Comparison of ENCODE assay signal across 14 cellular contexts in genomic region chr4:186627226-186627865, GRCh38.
A peak's percentile ranks its signal among the peaks of the same experiment; 100 is the strongest.
DNase-seq lines count a peak whose midpoint lies in the region; ATAC-seq and TF ChIP-seq lines count a peak whose summit lies in the region.
"Had no signal": no experiment of that assay in that cellular context is flagged by ENCODE, and none has a peak within 500 bp of the region (broad histone marks: within the 10 kb centered on the region; RNA-seq: fewer than 3 reads in every experiment).

No MANE protein-coding gene starts in this region.

- ATAC-seq in activated CD8-positive, alpha-beta memory T cell treated with anti-CD3 and anti-CD28 coated beads, Interleukin-2, amount 10 ng/mL, durations not matched to agents 7 days and 5 days, result peak; percentile 55
- ATAC-seq in stimulated activated effector memory CD8-positive, alpha-beta T cell treated with anti-CD3 and anti-CD28 coated beads, Interleukin-12 subunit alpha, Interleukin-12 subunit beta, amount 100 ng/mL, for 72 hours, result peak; percentile 43
- ATAC-seq in HG03378 (IDR thresholded peaks at IDR 0.05; ENCODE audit: unreplicated experiment), result no peak
- ATAC-seq in Right ventricle myocardium inferior, result no peak

- H3K4me3 Mint-ChIP-seq in activated CD8-positive, alpha-beta memory T cell treated with anti-CD3 and anti-CD28 coated beads, Interleukin-2, amount 10 ng/mL, durations not matched to agents 7 days and 5 days, result no peak overlapping the region
- H3K4me3 Mint-ChIP-seq in stimulated activated effector memory CD8-positive, alpha-beta T cell treated with anti-CD3 and anti-CD28 coated beads, Interleukin-12 subunit alpha, Interleukin-12 subunit beta, amount 100 ng/mL, for 72 hours, result no peak overlapping the region
- H3K4me3 Mint-ChIP-seq: activated CD4-positive, alpha-beta memory T cell treated with anti-CD3 and anti-CD28 coated beads for 36 hours; dendritic cell treated with granulocyte-macrophage colony-stimulating factor and Interleukin-4, amounts not matched to agents 40 ng/mL and 50 ng/mL, for 4 days; memory B cell had no signal

- no peaks in the 10 kb centered on the region for H3K9me3 Mint-ChIP-seq in activated CD8-positive, alpha-beta memory T cell treated with anti-CD3 and anti-CD28 coated beads, Interleukin-2, amount 10 ng/mL, durations not matched to agents 7 days and 5 days (ENCODE audit: low read depth)
- peaks cover 14% of the 10 kb centered on the region for H3K9me3 Mint-ChIP-seq in stimulated activated effector memory CD8-positive, alpha-beta T cell treated with anti-CD3 and anti-CD28 coated beads, Interleukin-12 subunit alpha, Interleukin-12 subunit beta, amount 100 ng/mL, for 72 hours

- H3K4me3 ChIP-seq in esophagus muscularis mucosa, result no peak overlapping the region
- H3K4me3 ChIP-seq: tibial nerve had no signal

- H3K9me3 ChIP-seq in esophagus muscularis mucosa, result no peaks in the 10 kb centered on the region
- H3K9me3 ChIP-seq: tibial nerve had no signal

- no peaks in the 10 kb centered on the region for H3K36me3 Mint-ChIP-seq in activated CD8-positive, alpha-beta memory T cell treated with anti-CD3 and anti-CD28 coated beads, Interleukin-2, amount 10 ng/mL, durations not matched to agents 7 days and 5 days
- no peaks in the 10 kb centered on the region for H3K36me3 Mint-ChIP-seq in stimulated activated effector memory CD8-positive, alpha-beta T cell treated with anti-CD3 and anti-CD28 coated beads, Interleukin-12 subunit alpha, Interleukin-12 subunit beta, amount 100 ng/mL, for 72 hours
- H3K36me3 Mint-ChIP-seq: activated CD4-positive, alpha-beta memory T cell treated with anti-CD3 and anti-CD28 coated beads for 36 hours; memory B cell had no signal

- TF ChIP-seq EP300 in esophagus muscularis mucosa (IDR thresholded peaks at IDR 0.05), result no peak

- no peak for DNase-seq in activated CD8-positive, alpha-beta memory T cell treated with anti-CD3 and anti-CD28 coated beads, Interleukin-2, amount 10 ng/mL, durations not matched to agents 7 days and 5 days
- DNase-seq in activated CD8-positive, alpha-beta memory T cell treated with anti-CD3 and anti-CD28 coated beads, Interleukin-2, amount 50 U/mL, for 4 hours, result no peak
- DNase-seq in NOMO-1 treated with DMSO at 0.1 percent for 48 hours (lab: John Stamatoyannopoulos, UW; ENCODE audit: unreplicated experiment) (peak; percentile 59), esophagus muscularis mucosa (ENCODE audit: extremely low spot score) (peak; percentile 29), Right ventricle myocardium inferior (ENCODE audit: missing footprints) (no peak), foreskin melanocyte (no peak)
- no peak for DNase-seq in stimulated activated effector memory CD8-positive, alpha-beta T cell treated with anti-CD3 and anti-CD28 coated beads, Interleukin-12 subunit alpha, Interleukin-12 subunit beta, amount 100 ng/mL, for 72 hours (ENCODE audit: low spot score in 2 of 2)
- DNase-seq: activated naive CD4-positive, alpha-beta T cell treated with anti-CD3 and anti-CD28 coated beads, Interleukin-2, amount 50 U/mL, for 16 hours; GOT3 had no signal

- TF ChIP-seq POLR2A in esophagus muscularis mucosa (IDR thresholded peaks at IDR 0.05; ENCODE audit: low read depth), result no peak

- H3K27me3 Mint-ChIP-seq in activated CD8-positive, alpha-beta memory T cell treated with anti-CD3 and anti-CD28 coated beads, Interleukin-2, amount 10 ng/mL, durations not matched to agents 7 days and 5 days, result no peaks in the 10 kb centered on the region
- H3K27me3 Mint-ChIP-seq: activated CD4-positive, alpha-beta memory T cell treated with anti-CD3 and anti-CD28 coated beads for 36 hours; dendritic cell treated with granulocyte-macrophage colony-stimulating factor and Interleukin-4, amounts not matched to agents 40 ng/mL and 50 ng/mL, for 4 days; memory B cell had no signal

- WGBS in esophagus muscularis mucosa, result 83% methylated on average over 9 of the region's 10 CpGs

- peaks cover 12% of the 10 kb centered on the region for H3K4me1 Mint-ChIP-seq in activated CD8-positive, alpha-beta memory T cell treated with anti-CD3 and anti-CD28 coated beads, Interleukin-2, amount 10 ng/mL, durations not matched to agents 7 days and 5 days
- H3K4me1 Mint-ChIP-seq in stimulated activated effector memory CD8-positive, alpha-beta T cell treated with anti-CD3 and anti-CD28 coated beads, Interleukin-12 subunit alpha, Interleukin-12 subunit beta, amount 100 ng/mL, for 72 hours, result no peaks in the 10 kb centered on the region
- H3K4me1 Mint-ChIP-seq: memory B cell had no signal

- no peaks in the 10 kb centered on the region for H3K27me3 ChIP-seq in esophagus muscularis mucosa
- H3K27me3 ChIP-seq: tibial nerve had no signal

- CTCF ChIA-PET in activated CD8-positive, alpha-beta memory T cell treated with anti-CD3 and anti-CD28 coated beads, Interleukin-2, amount 10 ng/mL, durations not matched to agents 7 days and 5 days (lab: Charles Lee), result no interaction called here

- peaks cover 4 to 12% (median 9%) of the 10 kb centered on the region in 4 donors for H3K4me1 ChIP-seq in esophagus muscularis mucosa

- H3K27ac Mint-ChIP-seq in activated CD8-positive, alpha-beta memory T cell treated with anti-CD3 and anti-CD28 coated beads, Interleukin-2, amount 10 ng/mL, durations not matched to agents 7 days and 5 days, result peak overlapping the region; percentile 56
- H3K27ac Mint-ChIP-seq in stimulated activated effector memory CD8-positive, alpha-beta T cell treated with anti-CD3 and anti-CD28 coated beads, Interleukin-12 subunit alpha, Interleukin-12 subunit beta, amount 100 ng/mL, for 72 hours, result no peak overlapping the region
- H3K27ac Mint-ChIP-seq: activated CD4-positive, alpha-beta memory T cell treated with anti-CD3 and anti-CD28 coated beads for 36 hours; dendritic cell treated with granulocyte-macrophage colony-stimulating factor and Interleukin-4, amounts not matched to agents 40 ng/mL and 50 ng/mL, for 4 days; memory B cell had no signal

- no peak for TF ChIP-seq CTCF in esophagus muscularis mucosa (IDR thresholded peaks at IDR 0.05)

- H3K27ac ChIP-seq in esophagus muscularis mucosa (replicated peaks in 1 of 4), result no peak overlapping the region
- H3K27ac ChIP-seq: tibial nerve had no signal

- intact Hi-C loops in esophagus muscularis mucosa (cut with DNase I) (no loop called here), Right ventricle myocardium inferior (cut with DNase I) (no loop called here)

- peaks cover 12 to 55% (median 44%) of the 10 kb centered on the region in 4 donors for H3K36me3 ChIP-seq in esophagus muscularis mucosa

Comparison
In these comparisons a context has a peak if more than half of its experiments do, and no peak if none do; other contexts are left out.
1. ATAC-seq: peak in activated CD8-positive, alpha-beta memory T cell treated with anti-CD3 and anti-CD28 coated beads, Interleukin-2, amount 10 ng/mL, durations not matched to agents 7 days and 5 days (single experiment) and stimulated activated effector memory CD8-positive, alpha-beta T cell treated with anti-CD3 and anti-CD28 coated beads, Interleukin-12 subunit alpha, Interleukin-12 subunit beta, amount 100 ng/mL, for 72 hours (single experiment); none in HG03378 (single experiment) and Right ventricle myocardium inferior (single experiment).
2. DNase-seq: peak in NOMO-1 treated with DMSO at 0.1 percent for 48 hours (single experiment) and esophagus muscularis mucosa (single experiment); none in activated CD8-positive, alpha-beta memory T cell treated with anti-CD3 and anti-CD28 coated beads, Interleukin-2, amount 10 ng/mL, durations not matched to agents 7 days and 5 days (single experiment), activated CD8-positive, alpha-beta memory T cell treated with anti-CD3 and anti-CD28 coated beads, Interleukin-2, amount 50 U/mL, for 4 hours (single experiment), stimulated activated effector memory CD8-positive, alpha-beta T cell treated with anti-CD3 and anti-CD28 coated beads, Interleukin-12 subunit alpha, Interleukin-12 subunit beta, amount 100 ng/mL, for 72 hours (0 of 2), Right ventricle myocardium inferior (single experiment) and foreskin melanocyte (single experiment).